In the genomic region with DNA sequence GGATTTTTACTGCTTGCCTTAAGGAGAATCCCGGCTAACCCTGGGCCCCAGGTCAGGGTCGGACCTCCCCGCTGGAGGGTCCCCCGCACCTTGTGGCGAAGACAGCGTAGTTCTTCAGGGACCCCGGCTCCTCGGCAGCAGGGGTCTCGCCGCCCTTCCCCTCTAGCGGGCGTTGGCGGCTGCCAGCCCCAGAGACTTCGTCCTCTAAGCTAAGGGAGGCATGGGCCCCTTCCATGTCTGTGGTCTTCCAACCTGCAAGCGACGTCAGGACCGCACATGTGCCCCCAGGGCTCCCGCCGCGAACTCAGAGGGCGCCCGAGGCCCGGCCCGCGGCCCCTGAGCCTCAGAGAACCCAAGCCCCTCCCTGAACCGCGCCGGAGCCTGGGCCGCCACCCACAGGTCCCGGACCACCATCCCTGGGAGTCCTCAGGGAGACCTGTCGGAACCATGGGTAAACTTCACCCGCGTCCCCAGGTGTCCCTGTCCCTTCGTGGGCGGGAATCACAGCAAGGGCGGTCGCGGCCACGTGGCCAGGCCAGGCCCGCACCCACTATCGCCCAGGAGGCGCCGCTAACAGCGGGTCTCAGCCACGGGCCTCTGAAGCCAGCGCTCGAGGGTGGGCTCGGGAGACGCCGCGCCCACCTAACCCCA, we compare ENCODE assay signal across 6 cellular contexts. TPM values are rescaled to one million over a fixed set of nuclear protein-coding genes. Genes with fewer than 3 reads are reported as not detected.
A peak's percentile ranks its signal among the peaks of the same experiment; 100 is the strongest.
DNase-seq lines count a peak whose midpoint lies in the region; ATAC-seq and TF ChIP-seq lines count a peak whose summit lies in the region.

No MANE protein-coding gene starts in this region.

- 65% methylated on average over 16 of the region's 51 CpGs for WGBS in SK-N-SH (ENCODE audit: low lambda C conversion rate)
- WGBS in gastroesophageal sphincter (ENCODE audit: low coverage in 1 of 2), 2 donors, result no CpG with 5 or more reads among the region's 51 CpGs
- WGBS in suprapubic skin, result 23% methylated on average over 33 of the region's 51 CpGs

- H4K20me1 ChIP-seq in SK-N-SH (ENCODE audit: insufficient read depth), result peaks cover 13% of the 10 kb centered on the region; the same call in 1 of the 2 replicates

- H3K79me2 ChIP-seq in SK-N-SH (ENCODE audit: insufficient read depth), result peaks cover 56% of the 10 kb centered on the region; the same call in 1 of the 2 replicates

- H3K4me1 ChIP-seq in SK-N-SH (ENCODE audit: control insufficient read depth in 1 of 2, insufficient read depth in 2 of 2, low read depth in 1 of 2, low read length in 1 of 2) (peaks cover 16 to 29% of the 10 kb centered on the region in 2 experiments), gastroesophageal sphincter (peaks cover 0 to 48% (median 28%) of the 10 kb centered on the region in 3 donors), suprapubic skin (peaks cover 47% of the 10 kb centered on the region)

- no peak for TF ChIP-seq POLR2A in gastroesophageal sphincter (IDR thresholded peaks at IDR 0.05)
- no peak for TF ChIP-seq POLR2A in suprapubic skin (IDR thresholded peaks at IDR 0.05)

- H3K9me3 ChIP-seq in SK-N-SH (no peaks in the 10 kb centered on the region), gastroesophageal sphincter (no peaks in the 10 kb centered on the region), suprapubic skin (no peaks in the 10 kb centered on the region)

- DNase-seq in SK-N-SH (no peak), suprapubic skin (ENCODE audit: low spot score in 2 of 2) (peak in 1 of 2 donors; percentile 68)

- H3K9me2 ChIP-seq in SK-N-SH, result no peaks in the 10 kb centered on the region

- ATAC-seq in SK-N-SH treated with all-trans-retinoic acid at 6 μM for 48 hours (no peak), gastroesophageal sphincter (no peak), GM18861 (IDR thresholded peaks at IDR 0.05; ENCODE audit: unreplicated experiment) (no peak), HG03097 (IDR thresholded peaks at IDR 0.05; ENCODE audit: low FRiP score, unreplicated experiment) (no peak)

- TF ChIP-seq RAD21 in SK-N-SH (IDR thresholded peaks at IDR 0.05; ENCODE audit: low read length), result no peak

- no peak for TF ChIP-seq EP300 in SK-N-SH (IDR thresholded peaks at IDR 0.05; ENCODE audit: borderline replicate concordance in 1 of 2, low read depth in 1 of 2, low read length in 1 of 2)
- TF ChIP-seq EP300 in gastroesophageal sphincter (IDR thresholded peaks at IDR 0.05), result no peak
- no peak for TF ChIP-seq EP300 in suprapubic skin (IDR thresholded peaks at IDR 0.05)

- peak overlapping the region; percentile 74 for H3K4me2 ChIP-seq in SK-N-SH

- CTCF ChIA-PET in SK-N-SH (lab: Yijun Ruan, JAX), result interaction anchor here (1.4 to 2.0 kb wide), 3 partner anchors 31 to 70 kb away, joined by 3 to 5 read pairs (median 4); no protein-coding TSS in a partner anchor

- peaks cover 15% of the 10 kb centered on the region for H3F3A ChIP-seq in SK-N-SH (replicated peaks; ENCODE audit: insufficient read depth)

- no peak for TF ChIP-seq CTCF in SK-N-SH (IDR thresholded peaks at IDR 0.05)
- no peak for TF ChIP-seq CTCF in gastroesophageal sphincter (IDR thresholded peaks at IDR 0.05)
- no peak for TF ChIP-seq CTCF in suprapubic skin (IDR thresholded peaks at IDR 0.05)

- H3K9ac ChIP-seq in SK-N-SH, result 0 out of 2 replicates have a peak overlapping the region, but pooled peaks have one; percentile 25

- POLR2A ChIA-PET in SK-N-SH (lab: Yijun Ruan, JAX), result interaction anchor here (1.0 kb wide), 1 partner anchor 9 kb away, joined by 3 read pairs; no protein-coding TSS in a partner anchor

- H3K27me3 ChIP-seq in SK-N-SH (ENCODE audit: insufficient read depth) (no peaks in the 10 kb centered on the region), gastroesophageal sphincter (peaks cover 21% of the 10 kb centered on the region), suprapubic skin (no peaks in the 10 kb centered on the region)

- peaks cover 6 to 10% of the 10 kb centered on the region in 2 experiments for H3K36me3 ChIP-seq in SK-N-SH (replicated peaks in 1 of 2; ENCODE audit: control insufficient read depth in 1 of 2, insufficient read depth in 2 of 2, low read length in 1 of 2)
- H3K36me3 ChIP-seq in gastroesophageal sphincter, result peaks cover 0 to 24% of the 10 kb centered on the region in 2 donors
- H3K36me3 ChIP-seq in suprapubic skin, result peaks cover 14% of the 10 kb centered on the region

- peak overlapping the region; percentile 38 to 51 for H3K4me3 ChIP-seq in SK-N-SH (ENCODE audit: low read depth in 2 of 2, low read length in 1 of 2)
- H3K4me3 ChIP-seq in gastroesophageal sphincter, result peak overlapping the region; percentile 26 to 56
- peak overlapping the region; percentile 55 for H3K4me3 ChIP-seq in suprapubic skin

- H2AFZ ChIP-seq in SK-N-SH (ENCODE audit: low read depth), result no peak overlapping the region

- H3K27ac ChIP-seq in SK-N-SH (ENCODE audit: low read depth in 2 of 2, low read length in 1 of 2) (no peak overlapping the region), gastroesophageal sphincter (no peak overlapping the region), suprapubic skin (no peak overlapping the region)

TF ChIP-seq in SK-N-SH, 30 proteins besides CTCF, POLR2A, EP300 and RAD21:
- no peak for TF ChIP-seq POLR2AphosphoS5 (IDR thresholded peaks at IDR 0.05; ENCODE audit: low read depth, low read length)
- TF ChIP-seq, protein P1, sequence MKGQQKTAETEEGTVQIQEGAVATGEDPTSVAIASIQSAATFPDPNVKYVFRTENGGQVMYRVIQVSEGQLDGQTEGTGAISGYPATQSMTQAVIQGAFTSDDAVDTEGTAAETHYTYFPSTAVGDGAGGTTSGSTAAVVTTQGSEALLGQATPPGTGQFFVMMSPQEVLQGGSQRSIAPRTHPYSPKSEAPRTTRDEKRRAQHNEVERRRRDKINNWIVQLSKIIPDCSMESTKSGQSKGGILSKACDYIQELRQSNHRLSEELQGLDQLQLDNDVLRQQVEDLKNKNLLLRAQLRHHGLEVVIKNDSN (IDR thresholded peaks at IDR 0.05; ENCODE audit: borderline replicate concordance, low read depth), result peak; percentile 35; the same call in 1 of the 2 replicates
- TF ChIP-seq, protein P2, sequence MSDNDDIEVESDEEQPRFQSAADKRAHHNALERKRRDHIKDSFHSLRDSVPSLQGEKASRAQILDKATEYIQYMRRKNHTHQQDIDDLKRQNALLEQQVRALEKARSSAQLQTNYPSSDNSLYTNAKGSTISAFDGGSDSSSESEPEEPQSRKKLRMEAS (IDR thresholded peaks at IDR 0.05; ENCODE audit: low read depth), result peak; percentile 49; the same call in 1 of the 2 replicates

TF ChIP-seq in SK-N-SH treated with all-trans-retinoic acid at 6 μM for 48 hours, 23 proteins besides CTCF, POLR2A, EP300 and RAD21 (continues in another document):
- no peak for TF ChIP-seq ZFP3 (CRISPR knock-in tag; IDR thresholded peaks at IDR 0.05)
- TF ChIP-seq OSR1 (CRISPR knock-in tag; IDR thresholded peaks at IDR 0.05), result no peak
- TF ChIP-seq TCF4 (CRISPR knock-in tag; IDR thresholded peaks at IDR 0.05; ENCODE audit: borderline replicate concordance), result no peak
- TF ChIP-seq, protein P3, sequence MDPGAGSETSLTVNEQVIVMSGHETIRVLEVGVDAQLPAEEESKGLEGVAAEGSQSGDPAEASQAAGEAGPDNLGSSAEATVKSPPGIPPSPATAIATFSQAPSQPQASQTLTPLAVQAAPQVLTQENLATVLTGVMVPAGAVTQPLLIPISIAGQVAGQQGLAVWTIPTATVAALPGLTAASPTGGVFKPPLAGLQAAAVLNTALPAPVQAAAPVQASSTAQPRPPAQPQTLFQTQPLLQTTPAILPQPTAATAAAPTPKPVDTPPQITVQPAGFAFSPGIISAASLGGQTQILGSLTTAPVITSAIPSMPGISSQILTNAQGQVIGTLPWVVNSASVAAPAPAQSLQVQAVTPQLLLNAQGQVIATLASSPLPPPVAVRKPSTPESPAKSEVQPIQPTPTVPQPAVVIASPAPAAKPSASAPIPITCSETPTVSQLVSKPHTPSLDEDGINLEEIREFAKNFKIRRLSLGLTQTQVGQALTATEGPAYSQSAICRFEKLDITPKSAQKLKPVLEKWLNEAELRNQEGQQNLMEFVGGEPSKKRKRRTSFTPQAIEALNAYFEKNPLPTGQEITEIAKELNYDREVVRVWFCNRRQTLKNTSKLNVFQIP (CRISPR knock-in tag; IDR thresholded peaks at IDR 0.05; ENCODE audit: borderline replicate concordance, low read depth), result no peak
- TF ChIP-seq ZNF70 (CRISPR knock-in tag; IDR thresholded peaks at IDR 0.05), result no peak
- TF ChIP-seq GLIS3 (CRISPR knock-in tag; IDR thresholded peaks at IDR 0.05), result no peak
- TF ChIP-seq, protein P4, sequence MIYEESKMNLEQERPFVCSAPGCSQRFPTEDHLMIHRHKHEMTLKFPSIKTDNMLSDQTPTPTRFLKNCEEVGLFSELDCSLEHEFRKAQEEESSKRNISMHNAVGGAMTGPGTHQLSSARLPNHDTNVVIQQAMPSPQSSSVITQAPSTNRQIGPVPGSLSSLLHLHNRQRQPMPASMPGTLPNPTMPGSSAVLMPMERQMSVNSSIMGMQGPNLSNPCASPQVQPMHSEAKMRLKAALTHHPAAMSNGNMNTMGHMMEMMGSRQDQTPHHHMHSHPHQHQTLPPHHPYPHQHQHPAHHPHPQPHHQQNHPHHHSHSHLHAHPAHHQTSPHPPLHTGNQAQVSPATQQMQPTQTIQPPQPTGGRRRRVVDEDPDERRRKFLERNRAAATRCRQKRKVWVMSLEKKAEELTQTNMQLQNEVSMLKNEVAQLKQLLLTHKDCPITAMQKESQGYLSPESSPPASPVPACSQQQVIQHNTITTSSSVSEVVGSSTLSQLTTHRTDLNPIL (CRISPR knock-in tag; IDR thresholded peaks at IDR 0.05; ENCODE audit: low read depth), result no peak
- no peak for TF ChIP-seq BACH2 (CRISPR knock-in tag; IDR thresholded peaks at IDR 0.05; ENCODE audit: borderline replicate concordance)

RNA-seq across cellular contexts. Expression of a gene that starts 0.6 kb away (rescaled TPM):
- polyA plus RNA-seq in SK-N-SH (2012; rRNA removed), result 12.1 and 15.9 TPM in 2 replicates
- polyA plus RNA-seq in SK-N-SH (2012; cell fraction: cytosol; rRNA removed), result 5.0 and 7.1 TPM in 2 replicates
- 56.7 and 59.6 TPM in 2 replicates for polyA plus RNA-seq in SK-N-SH (2012; cell fraction: nucleus; rRNA removed)
- total RNA-seq in gastroesophageal sphincter, result 10 to 100 TPM in 1 of 4 donors, 1 to 10 TPM in 3; 7.0 to 12.0 (median 8.9) TPM
- 10 to 100 TPM; 12.2 to 52.1 (median 23.0) TPM for total RNA-seq in suprapubic skin

RNA-seq across cellular contexts. Expression of a gene that starts 2.9 kb away (rescaled TPM):
- polyA plus RNA-seq in SK-N-SH (2012; rRNA removed), result 4.1 and 6.4 TPM in 2 replicates
- 5.2 and 5.8 TPM in 2 replicates for polyA plus RNA-seq in SK-N-SH (2012; cell fraction: cytosol; rRNA removed)
- polyA plus RNA-seq in SK-N-SH (2012; cell fraction: nucleus; rRNA removed), result 4.5 and 5.9 TPM in 2 replicates
- total RNA-seq in gastroesophageal sphincter (1 to 10 TPM; 3.0 to 5.3 (median 4.0) TPM), suprapubic skin (10 to 100 TPM in 1 of 4 donors, 1 to 10 TPM in 3; 6.3 to 10.4 (median 8.3) TPM)

RNA-seq across cellular contexts. Expression of a gene that starts 11.1 kb away (rescaled TPM):
- 13.3 and 14.3 TPM in 2 replicates for polyA plus RNA-seq in SK-N-SH (2012; rRNA removed)
- 4.9 and 9.6 TPM in 2 replicates for polyA plus RNA-seq in SK-N-SH (2012; cell fraction: cytosol; rRNA removed)
- polyA plus RNA-seq in SK-N-SH (2012; cell fraction: nucleus; rRNA removed), result 41.2 and 59.3 TPM in 2 replicates
- total RNA-seq in gastroesophageal sphincter (100 to 1,000 TPM in 1 of 4 donors, 10 to 100 TPM in 3; 49.1 to 127 (median 55.5) TPM), suprapubic skin (100 to 1,000 TPM in 1 of 4 donors, 10 to 100 TPM in 3; 70.8 to 104 (median 72.6) TPM)

RNA-seq across cellular contexts. Expression of a gene that starts 29.3 kb away (rescaled TPM):
- polyA plus RNA-seq in SK-N-SH (2012; rRNA removed), result 24.0 and 28.1 TPM in 2 replicates
- 7.5 and 13.2 TPM in 2 replicates for polyA plus RNA-seq in SK-N-SH (2012; cell fraction: cytosol; rRNA removed)
- polyA plus RNA-seq in SK-N-SH (2012; cell fraction: nucleus; rRNA removed), result 110 and 163 TPM in 2 replicates
- total RNA-seq in gastroesophageal sphincter, result 10 to 100 TPM; 19.2 to 34.7 (median 23.2) TPM
- total RNA-seq in suprapubic skin, result 10 to 100 TPM; 31.3 to 73.6 (median 37.9) TPM
